Comparison of ENCODE assay signal across 8 cellular contexts in the genomic region with DNA sequence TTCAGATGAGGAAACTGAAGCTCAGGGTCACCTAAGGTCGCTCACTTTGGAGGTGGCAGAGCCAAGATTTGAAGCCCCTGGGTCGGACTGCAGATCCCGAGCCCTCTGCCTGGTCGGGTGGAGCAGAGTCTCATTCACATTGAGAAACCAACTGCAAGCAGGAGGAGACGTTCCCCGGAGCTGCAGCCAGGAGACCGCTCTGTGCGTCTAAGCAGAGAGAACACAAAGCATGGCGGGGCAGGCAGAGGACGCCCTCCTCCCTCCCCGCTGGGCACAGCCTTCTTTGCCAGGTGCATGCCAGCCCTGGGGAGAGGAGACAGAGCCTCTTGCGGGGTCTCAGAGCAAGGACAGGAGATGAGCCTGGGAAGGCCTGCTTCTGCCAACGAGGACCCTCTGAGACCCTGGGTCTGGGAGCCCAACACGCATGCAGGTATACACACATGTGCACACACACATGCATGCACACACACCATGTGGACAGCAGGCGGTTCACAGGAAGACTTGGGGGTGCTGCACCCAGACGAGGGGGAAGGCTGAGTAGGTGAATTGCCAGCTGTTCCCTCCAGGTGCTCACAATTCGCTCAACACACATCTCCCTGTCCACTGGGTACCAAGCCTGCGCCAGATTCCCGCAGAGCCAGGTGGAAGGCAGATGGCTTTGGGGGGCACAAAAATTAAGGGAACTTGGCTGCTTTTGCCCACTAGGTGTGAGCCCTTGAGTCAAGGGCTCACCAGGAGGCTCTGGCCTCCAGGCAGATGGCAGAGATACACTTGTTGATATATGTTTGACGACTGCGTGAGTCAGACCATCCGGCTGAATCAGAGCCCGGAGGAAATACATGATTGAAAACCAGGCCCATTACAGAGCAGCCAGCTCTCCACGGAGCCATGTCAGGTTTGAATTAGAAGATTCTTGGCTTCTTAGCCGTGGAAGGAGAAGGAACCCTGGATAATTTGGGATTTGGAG. TPM values are rescaled to one million over a fixed set of nuclear protein-coding genes. Genes with fewer than 3 reads are reported as not detected.
DNase-seq lines count a peak whose midpoint lies in the region; ATAC-seq and TF ChIP-seq lines count a peak whose summit lies in the region.

No MANE protein-coding gene starts in this region.

- TF ChIP-seq CTCF in RWPE2 (IDR thresholded peaks at IDR 0.05; ENCODE audit: poor library complexity, severe bottlenecking), result peak; percentile 99
- TF ChIP-seq CTCF in epithelial cell of proximal tubule (conservative IDR thresholded peaks at IDR 0.05; ENCODE audit: low read depth, low read length), result peak; percentile 31

- H3K4me1 ChIP-seq in RWPE2 (ENCODE audit: insufficient read depth, poor library complexity, severe bottlenecking), result peaks cover 49% of the 10 kb centered on the region

- H3K4me3 ChIP-seq in RWPE2 (ENCODE audit: severe bottlenecking), result no peak overlapping the region
- no peak overlapping the region for H3K4me3 ChIP-seq in epithelial cell of proximal tubule (ENCODE audit: low read depth, low read length)

- H3K27ac ChIP-seq in RWPE2 (ENCODE audit: poor library complexity, severe bottlenecking), result peak overlapping the region; percentile 97

- peaks cover 34 to 39% of the 10 kb centered on the region in 2 donors for H3K27me3 Mint-ChIP-seq in stimulated activated naive B cell treated with anti-CD40 and anti-IgM and Interleukin-4, amounts not matched to agents 10 μg/mL and 1 μg/mL and 100 μg/mL, for 72 hours

- H3K4me1 Mint-ChIP-seq in stimulated activated naive B cell treated with anti-CD40 and anti-IgM and Interleukin-4, amounts not matched to agents 10 μg/mL and 1 μg/mL and 100 μg/mL, for 72 hours, result peaks cover 3 to 9% of the 10 kb centered on the region in 2 donors

- ATAC-seq in RWPE2 (ENCODE audit: low read depth) (peak; percentile 81), HG02852 (IDR thresholded peaks at IDR 0.05; ENCODE audit: unreplicated experiment) (no peak), GM21360 (IDR thresholded peaks at IDR 0.05; ENCODE audit: unreplicated experiment) (no peak), GM18502 (IDR thresholded peaks at IDR 0.05; ENCODE audit: poor library complexity, unreplicated experiment) (no peak)
- ATAC-seq in stimulated activated naive B cell treated with anti-CD40 and anti-IgM and Interleukin-4, amounts not matched to agents 10 μg/mL and 1 μg/mL and 100 μg/mL, for 72 hours (replicated peaks), result no peak

- peaks cover 0 to under 1% of the 10 kb centered on the region in 2 donors for H3K36me3 Mint-ChIP-seq in stimulated activated naive B cell treated with anti-CD40 and anti-IgM and Interleukin-4, amounts not matched to agents 10 μg/mL and 1 μg/mL and 100 μg/mL, for 72 hours

- H3K27ac Mint-ChIP-seq in stimulated activated naive B cell treated with anti-CD40 and anti-IgM and Interleukin-4, amounts not matched to agents 10 μg/mL and 1 μg/mL and 100 μg/mL, for 72 hours, result peak overlapping the region; percentile 57

- no peaks in the 10 kb centered on the region for H3K9me3 ChIP-seq in RWPE2 (ENCODE audit: severe bottlenecking)

- no peak overlapping the region for H3K4me3 Mint-ChIP-seq in stimulated activated naive B cell treated with anti-CD40 and anti-IgM and Interleukin-4, amounts not matched to agents 10 μg/mL and 1 μg/mL and 100 μg/mL, for 72 hours

- DNase-seq in 8988T, result peak; percentile 99
- peak; percentile 40 for DNase-seq in GDM1 (lab: John Stamatoyannopoulos, UW)
- DNase-seq in RWPE2 (ENCODE audit: low spot score), result peak; percentile 99
- peak; percentile 26 for DNase-seq in epithelial cell of proximal tubule (ENCODE audit: low read depth)
- DNase-seq in stimulated activated naive B cell treated with anti-CD40 and anti-IgM and Interleukin-4, amounts not matched to agents 10 μg/mL and 1 μg/mL and 100 μg/mL, for 72 hours, result no peak

- H3K27me3 ChIP-seq in RWPE2 (ENCODE audit: insufficient read depth, poor library complexity, severe bottlenecking), result no peaks in the 10 kb centered on the region

- no peaks in the 10 kb centered on the region for H3K36me3 ChIP-seq in RWPE2 (ENCODE audit: low read depth)

- H3K9me3 Mint-ChIP-seq in stimulated activated naive B cell treated with anti-CD40 and anti-IgM and Interleukin-4, amounts not matched to agents 10 μg/mL and 1 μg/mL and 100 μg/mL, for 72 hours, result no peaks in the 10 kb centered on the region

RNA-seq across cellular contexts. Expression of a gene that starts 5.5 kb away (rescaled TPM):
- total RNA-seq in epithelial cell of proximal tubule, result 0.29 TPM in 1 of 2 replicates, not detected in the other
